In genomic region chr18:63325086-63325686, GRCh38 we compare ENCODE assay signal across 22 cellular contexts.
"Had no signal": no experiment of that assay in that cellular context is flagged by ENCODE, and none has a peak within 500 bp of the region (broad histone marks: within the 10 kb centered on the region; RNA-seq: fewer than 3 reads in every experiment).

No MANE protein-coding gene starts in this region.

- DNase-seq: dorsolateral prefrontal cortex; effector CD4-positive, alpha-beta T cell; gastrocnemius medialis; head of caudate nucleus; left cardiac atrium; left lung; mesendoderm; midbrain; naive thymus-derived CD4-positive, alpha-beta T cell; nucleus accumbens; right cardiac atrium; sigmoid colon; stimulated activated CD4-positive, alpha-beta T cell treated with anti-CD3 and anti-CD28 coated beads, Interleukin-2, amount 100 ng/mL, for 24 hours; stimulated activated CD4-positive, alpha-beta T cell treated with anti-CD3 and anti-CD28 coated beads, Interleukin-4, amount 100 ng/mL, for 24 hours; stimulated activated naive CD4-positive, alpha-beta T cell treated with Interleukin-2 at 50 U/mL for 16 hours; stomach; tibial artery; upper lobe of right lung had no signal

- H3K27me3 ChIP-seq: dorsolateral prefrontal cortex, gastrocnemius medialis, left lung, sigmoid colon, stomach, tibial artery, upper lobe of right lung, vagina had no signal

- H3K36me3 Mint-ChIP-seq: naive thymus-derived CD4-positive, alpha-beta T cell had no signal

- H3K36me3 ChIP-seq: gastrocnemius medialis, prostate gland, vagina had no signal

- H3K4me1 ChIP-seq: prostate gland had no signal

- H3K4me3 Mint-ChIP-seq: naive thymus-derived CD4-positive, alpha-beta T cell; nephron; stimulated activated effector memory CD8-positive, alpha-beta T cell treated with anti-CD3 and anti-CD28 coated beads, Interleukin-12 subunit alpha, Interleukin-12 subunit beta, amount 100 ng/mL, for 72 hours had no signal

- H3K9me3 Mint-ChIP-seq: naive thymus-derived CD4-positive, alpha-beta T cell; nephron; stimulated activated effector memory CD8-positive, alpha-beta T cell treated with anti-CD3 and anti-CD28 coated beads, Interleukin-12 subunit alpha, Interleukin-12 subunit beta, amount 100 ng/mL, for 72 hours had no signal

- ATAC-seq: gastrocnemius medialis; left cardiac atrium; left lung; naive thymus-derived CD4-positive, alpha-beta T cell; right cardiac atrium; stimulated activated effector memory CD8-positive, alpha-beta T cell treated with anti-CD3 and anti-CD28 coated beads, Interleukin-12 subunit alpha, Interleukin-12 subunit beta, amount 100 ng/mL, for 72 hours; upper lobe of right lung had no signal

- H3K27ac ChIP-seq: gastrocnemius medialis, left lung, prostate gland, sigmoid colon, stomach, tibial artery, upper lobe of right lung, vagina had no signal

- H3K4me3 ChIP-seq: dorsolateral prefrontal cortex, gastrocnemius medialis, left lung, prostate gland, sigmoid colon, stomach, tibial artery, upper lobe of right lung, vagina had no signal

- H3K9me3 ChIP-seq: gastrocnemius medialis, left lung, prostate gland, sigmoid colon, stomach, tibial artery, upper lobe of right lung, vagina had no signal

- H3K27me3 Mint-ChIP-seq: naive thymus-derived CD4-positive, alpha-beta T cell had no signal
